Comparison of ENCODE assay signal across 21 cellular contexts in genomic region chr19:28880735-28881401, GRCh38.
DNase-seq lines count a peak whose midpoint lies in the region; TF ChIP-seq lines count a peak whose summit lies in the region.
"Had no signal": no experiment of that assay in that cellular context is flagged by ENCODE, and none has a peak within 500 bp of the region (broad histone marks: within the 10 kb centered on the region; RNA-seq: fewer than 3 reads in every experiment).

No MANE protein-coding gene starts in this region.

- H3K36me3 Mint-ChIP-seq in nephron (ENCODE audit: low read depth): no peaks in the 10 kb centered on the region

- H3K27me3 Mint-ChIP-seq in nephron (ENCODE audit: low read depth): peaks cover 30% of the 10 kb centered on the region

- peak; percentile 47 for DNase-seq in H7
- DNase-seq in NCI-H2227 treated with DMSO at 0.1 percent for 48 hours (lab: John Stamatoyannopoulos, UW): peak; percentile 96
- DNase-seq in iPS DF 4.7 (ENCODE audit: extremely low read depth, low spot score): peak; percentile 72
- DNase-seq in middle frontal gyrus (ENCODE audit: extremely low spot score, low spot score): no peak
- DNase-seq in glomerular visceral epithelial cell (ENCODE audit: extremely low spot score): no peak
- no peak for DNase-seq in suprapubic skin (ENCODE audit: low spot score in 2 of 2)
- DNase-seq: BE2C; CD4-positive, alpha-beta T cell; COR-L47; DMS79 treated with DMSO at 0.1 percent for 48 hours; KG1; NCI-H1092 treated with DMSO at 0.1 percent for 48 hours; NCI-H1436 treated with DMSO at 0.1 percent for 48 hours; NCI-H1930; NCI-H345; NCI-H524 treated with DMSO at 0.1 percent for 48 hours; NCI-H82; Peyer's patch had no signal

- H3K36me3 ChIP-seq in H7 (replicated peaks; ENCODE audit: control insufficient read depth, insufficient read depth, low read length): no peaks in the 10 kb centered on the region
- no peaks in the 10 kb centered on the region for H3K36me3 ChIP-seq in suprapubic skin
- H3K36me3 ChIP-seq: BE2C, HAP-1, Peyer's patch had no signal

- TF ChIP-seq POLR2A in suprapubic skin (IDR thresholded peaks at IDR 0.05): no peak

- no peaks in the 10 kb centered on the region; the same call in 1 of the 2 replicates for H3K27me3 ChIP-seq in H7 (ENCODE audit: control insufficient read depth, insufficient read depth, low read length)
- no peaks in the 10 kb centered on the region for H3K27me3 ChIP-seq in suprapubic skin
- H3K27me3 ChIP-seq: BE2C, Peyer's patch had no signal

- no peaks in the 10 kb centered on the region for H3K4me1 ChIP-seq in suprapubic skin
- H3K4me1 ChIP-seq: BE2C, HAP-1, Peyer's patch had no signal

- no peak overlapping the region for H3K4me3 Mint-ChIP-seq in nephron
- H3K4me3 Mint-ChIP-seq: CD4-positive, alpha-beta T cell had no signal

- no peaks in the 10 kb centered on the region for H3K9me3 ChIP-seq in suprapubic skin
- H3K9me3 ChIP-seq: BE2C, HAP-1, Peyer's patch had no signal

- no peak for TF ChIP-seq EP300 in suprapubic skin (IDR thresholded peaks at IDR 0.05)

- H3K4me1 Mint-ChIP-seq in nephron: peaks cover 30% of the 10 kb centered on the region

- H3K9me3 Mint-ChIP-seq in nephron: no peaks in the 10 kb centered on the region
- H3K9me3 Mint-ChIP-seq: CD4-positive, alpha-beta T cell had no signal

- TF ChIP-seq CTCF in nephron (IDR thresholded peaks at IDR 0.05; ENCODE audit: unreplicated experiment in 3 of 3): no peak
- no peak for TF ChIP-seq CTCF in suprapubic skin (IDR thresholded peaks at IDR 0.05)

- no peak overlapping the region for H3K4me3 ChIP-seq in H7 (ENCODE audit: insufficient read depth, low read depth, low read length)
- H3K4me3 ChIP-seq in suprapubic skin: no peak overlapping the region
- H3K4me3 ChIP-seq: GM12878, HAP-1, Peyer's patch had no signal

- WGBS in suprapubic skin: 56% methylated on average over 10 of the region's 10 CpGs

- H3K27ac ChIP-seq in suprapubic skin: no peak overlapping the region
- H3K27ac ChIP-seq: Peyer's patch had no signal

- peak overlapping the region; percentile 16 to 62 (median 16) for H3K27ac Mint-ChIP-seq in nephron
- H3K27ac Mint-ChIP-seq: CD4-positive, alpha-beta T cell had no signal

Comparison
In these comparisons a context has a peak if more than half of its experiments do, and no peak if none do; other contexts are left out.
1. DNase-seq: peak in H7 (single experiment), NCI-H2227 treated with DMSO at 0.1 percent for 48 hours (single experiment) and iPS DF 4.7 (single experiment); none in middle frontal gyrus (single experiment), glomerular visceral epithelial cell (single experiment) and suprapubic skin (0 of 2).